In genomic region chr6:77180367-77180766, GRCh38 we compare ENCODE assay signal across 20 cellular contexts.
"Had no signal": no experiment of that assay in that cellular context is flagged by ENCODE, and none has a peak within 500 bp of the region (broad histone marks: within the 10 kb centered on the region; RNA-seq: fewer than 3 reads in every experiment).

No MANE protein-coding gene starts in this region.

- H3K9me3 ChIP-seq: uterus had no signal

- H3K4me3 Mint-ChIP-seq: activated CD8-positive, alpha-beta memory T cell treated with anti-CD3 and anti-CD28 coated beads, Interleukin-2, amount 10 ng/mL, durations not matched to agents 7 days and 5 days; activated naive CD4-positive, alpha-beta T cell treated with anti-CD3 and anti-CD28 coated beads, Interleukin-2, amount 10 ng/mL, durations not matched to agents 7 days and 5 days; memory B cell; naive thymus-derived CD8-positive, alpha-beta T cell had no signal

- H3K4me2 ChIP-seq: hepatocyte had no signal

- H3K36me3 ChIP-seq: cardiac muscle cell, left ventricle myocardium inferior, tibial nerve, uterus had no signal

- H3K27me3 Mint-ChIP-seq: activated CD8-positive, alpha-beta memory T cell treated with anti-CD3 and anti-CD28 coated beads, Interleukin-2, amount 10 ng/mL, durations not matched to agents 7 days and 5 days; activated naive CD4-positive, alpha-beta T cell treated with anti-CD3 and anti-CD28 coated beads, Interleukin-2, amount 10 ng/mL, durations not matched to agents 7 days and 5 days; memory B cell; naive thymus-derived CD8-positive, alpha-beta T cell had no signal

- H3K36me3 Mint-ChIP-seq: activated CD8-positive, alpha-beta memory T cell treated with anti-CD3 and anti-CD28 coated beads, Interleukin-2, amount 10 ng/mL, durations not matched to agents 7 days and 5 days; activated naive CD4-positive, alpha-beta T cell treated with anti-CD3 and anti-CD28 coated beads, Interleukin-2, amount 10 ng/mL, durations not matched to agents 7 days and 5 days; memory B cell; naive thymus-derived CD8-positive, alpha-beta T cell had no signal

- H3K4me3 ChIP-seq: cardiac muscle cell, hepatocyte, left ventricle myocardium inferior, tibial nerve, uterus had no signal

- H3K27me3 ChIP-seq: cardiac muscle cell, hepatocyte, tibial nerve, uterus had no signal

- DNase-seq: activated CD4-positive, alpha-beta T cell treated with anti-CD3 and anti-CD28 coated beads, Interleukin-2, amount 50 U/mL, for 48 hours; activated CD8-positive, alpha-beta memory T cell treated with anti-CD3 and anti-CD28 coated beads, Interleukin-2, amount 10 ng/mL, durations not matched to agents 7 days and 5 days; activated naive CD4-positive, alpha-beta T cell treated with anti-CD3 and anti-CD28 coated beads, Interleukin-2, amount 10 ng/mL, durations not matched to agents 7 days and 5 days; activated T-cell treated with anti-CD3 and anti-CD28 coated beads, Interleukin-2, amount 50 U/mL, for 1 hour; kidney; left ventricle myocardium inferior; naive thymus-derived CD8-positive, alpha-beta T cell; retina; stimulated activated CD4-positive, alpha-beta T cell treated with anti-CD3 and anti-CD28 coated beads, Interleukin-4, amount 100 ng/mL, for 24 hours; stimulated activated naive CD4-positive, alpha-beta T cell; substantia nigra; uterus had no signal

- H3K4me1 Mint-ChIP-seq: activated CD8-positive, alpha-beta memory T cell treated with anti-CD3 and anti-CD28 coated beads, Interleukin-2, amount 10 ng/mL, durations not matched to agents 7 days and 5 days; activated naive CD4-positive, alpha-beta T cell treated with anti-CD3 and anti-CD28 coated beads, Interleukin-2, amount 10 ng/mL, durations not matched to agents 7 days and 5 days; memory B cell; naive thymus-derived CD8-positive, alpha-beta T cell had no signal

- H3K27ac ChIP-seq: cardiac muscle cell, hepatocyte, left ventricle myocardium inferior, parathyroid adenoma, tibial nerve, uterus, VCaP had no signal

- H3K79me2 ChIP-seq: hepatocyte, parathyroid adenoma had no signal

- H3K9ac ChIP-seq: parathyroid adenoma had no signal

- H3K4me1 ChIP-seq: left ventricle myocardium inferior, parathyroid adenoma, tibial nerve, uterus had no signal

- H2AFZ ChIP-seq: hepatocyte, parathyroid adenoma had no signal

- H3K27ac Mint-ChIP-seq: activated CD8-positive, alpha-beta memory T cell treated with anti-CD3 and anti-CD28 coated beads, Interleukin-2, amount 10 ng/mL, durations not matched to agents 7 days and 5 days; activated naive CD4-positive, alpha-beta T cell treated with anti-CD3 and anti-CD28 coated beads, Interleukin-2, amount 10 ng/mL, durations not matched to agents 7 days and 5 days; activated T-helper 2 cell treated with anti-CD3 and anti-CD28 coated beads, Interferon-gamma antibody, Interleukin-2, Interleukin-4, amounts not matched to agents 10 μg/mL and 5 μg/mL and 100 μg/mL, durations not matched to agents 14 hours and 24 hours and 36 hours; memory B cell; naive thymus-derived CD8-positive, alpha-beta T cell had no signal

- ATAC-seq: activated CD8-positive, alpha-beta memory T cell treated with anti-CD3 and anti-CD28 coated beads, Interleukin-2, amount 10 ng/mL, durations not matched to agents 7 days and 5 days; esophagus mucosa; naive thymus-derived CD8-positive, alpha-beta T cell had no signal
